In the genomic region with DNA sequence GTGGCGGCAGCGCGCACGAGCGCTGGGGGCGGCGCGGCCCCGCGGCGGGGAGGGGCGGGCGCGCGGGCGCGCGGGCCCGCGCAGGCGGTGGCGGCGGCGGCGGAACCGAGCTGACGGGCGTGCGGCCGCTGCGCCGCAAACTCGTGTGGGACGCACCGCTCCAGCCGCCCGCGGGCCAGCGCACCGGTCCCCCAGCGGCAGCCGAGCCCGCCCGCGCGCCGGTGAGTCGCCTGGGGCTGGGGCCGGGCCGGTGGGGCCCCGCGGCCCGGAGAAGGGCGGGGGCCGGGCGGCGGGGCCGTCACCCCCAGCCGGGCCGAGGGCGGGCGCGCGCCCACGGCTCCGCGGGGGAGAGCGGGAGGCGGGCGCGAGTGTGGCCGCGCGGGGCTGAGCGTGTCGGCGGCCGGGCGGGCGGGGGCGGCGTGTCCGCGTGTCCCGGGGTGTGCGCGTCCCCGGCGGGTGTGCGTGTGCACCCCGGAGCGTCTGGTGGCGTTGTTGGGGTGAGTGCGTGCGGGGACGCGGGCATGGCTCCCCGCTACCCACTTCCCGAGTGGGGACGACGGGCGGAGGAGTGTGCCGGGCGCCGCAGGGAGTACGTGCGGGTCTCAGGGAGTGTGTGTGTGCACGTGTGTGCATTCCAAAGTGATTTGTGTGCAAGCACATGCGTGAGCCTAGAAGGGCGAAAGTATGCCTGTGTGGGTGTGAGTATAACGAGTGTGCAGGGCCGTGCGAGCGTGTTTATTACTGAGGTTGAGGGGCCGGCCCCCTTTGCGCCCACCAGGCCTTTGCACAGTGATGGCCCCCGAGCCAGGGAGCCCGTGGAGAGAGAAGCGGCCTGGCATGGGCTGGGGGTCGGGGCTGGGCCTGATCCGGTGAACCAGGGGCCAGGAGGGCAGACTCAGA, we compare ENCODE assay signal across 8 cellular contexts. TPM values are rescaled to one million over a fixed set of nuclear protein-coding genes. Genes with fewer than 3 reads are reported as not detected.
DNase-seq lines count a peak whose midpoint lies in the region; ATAC-seq and TF ChIP-seq lines count a peak whose summit lies in the region.

A gene (plus strand): TSS at position 85 of the 900 bp plus-strand sequence. CDS start 44,016 bp downstream, outside the sequence.

- intact Hi-C loops in dorsolateral prefrontal cortex (cut with DNase I) = loop anchor here in 1 of 2 donors (5.0 kb wide), 1 partner anchor 36 kb away; no protein-coding TSS in a partner anchor

- no peaks in the 10 kb centered on the region for H3K36me3 ChIP-seq in CD4-positive, CD25-positive, alpha-beta regulatory T cell (ENCODE audit: control insufficient read depth, insufficient read depth, low read length)
- no peaks in the 10 kb centered on the region for H3K36me3 ChIP-seq in stomach smooth muscle (ENCODE audit: control insufficient read depth in 2 of 2, insufficient read depth in 2 of 2, low read length in 2 of 2)

- no peaks in the 10 kb centered on the region for H3K9me3 ChIP-seq in CD4-positive, CD25-positive, alpha-beta regulatory T cell (ENCODE audit: control insufficient read depth in 2 of 2, low read length in 2 of 2)
- H3K9me3 ChIP-seq in stomach smooth muscle (ENCODE audit: control insufficient read depth in 2 of 2, low read length in 2 of 2) = no peaks in the 10 kb centered on the region

- POLR2A ChIA-PET in HEK293T (lab: Yijun Ruan, JAX) (no interaction called here), WTC11 (lab: Charles Lee) (no interaction called here)

- TF ChIP-seq CTCF in WTC11 (IDR thresholded peaks at IDR 0.05) (no peak), dorsolateral prefrontal cortex (IDR thresholded peaks at IDR 0.05 in 54 of 56, conservative IDR thresholded peaks at IDR 0.05 in 2 of 56; ENCODE audit: low read depth in 1 of 56, partially characterized antibody in 56 of 56) (no peak)

- peak in 2 of 3 donors; percentile 25 to 37 for DNase-seq in CD4-positive, CD25-positive, alpha-beta regulatory T cell
- DNase-seq in HEK293T (ENCODE audit: extremely low spot score) (peak; percentile 61), WTC11 (ENCODE audit: low spot score) (no peak), dorsolateral prefrontal cortex (peak in 3 of 10 donors; percentile 24 to 70 (median 27)), lung microvascular endothelial cell (ENCODE audit: low read depth in 2 of 2) (peak; percentile 51 to 59), NCI-H146 (lab: John Stamatoyannopoulos, UW) (no peak)

- CTCF ChIA-PET in HEK293T (lab: Yijun Ruan, JAX) = no interaction called here
- CTCF ChIA-PET in WTC11 (lab: Charles Lee) = no interaction called here

- H3K4me1 ChIP-seq in CD4-positive, CD25-positive, alpha-beta regulatory T cell (ENCODE audit: control insufficient read depth, insufficient read depth, low read length, poor library complexity, severe bottlenecking) = peaks cover 17% of the 10 kb centered on the region
- peaks cover 33% of the 10 kb centered on the region for H3K4me1 ChIP-seq in stomach smooth muscle (ENCODE audit: control insufficient read depth, insufficient read depth, low read length)

- H3K9me3 Mint-ChIP-seq in CD4-positive, CD25-positive, alpha-beta regulatory T cell = peaks cover 0 to 2% (median 0%) of the 10 kb centered on the region in 7 donors
- no peaks in the 10 kb centered on the region for H3K9me3 Mint-ChIP-seq in WTC11

- no peaks in the 10 kb centered on the region for H3K27me3 ChIP-seq in CD4-positive, CD25-positive, alpha-beta regulatory T cell (ENCODE audit: control insufficient read depth, insufficient read depth, low read length)
- H3K27me3 ChIP-seq in dorsolateral prefrontal cortex (no peaks in the 10 kb centered on the region), stomach smooth muscle (ENCODE audit: control insufficient read depth in 1 of 2, insufficient read depth in 2 of 2, low read length in 2 of 2) (no peaks in the 10 kb centered on the region)

- ATAC-seq in CD4-positive, CD25-positive, alpha-beta regulatory T cell (ENCODE audit: low read depth in 2 of 2) = peak; percentile 54 to 57
- no peak; the same call in 1 of the 2 replicates for ATAC-seq in WTC11
- no peak for ATAC-seq in HG03097 (IDR thresholded peaks at IDR 0.05; ENCODE audit: low FRiP score, unreplicated experiment)

- peaks cover 23% of the 10 kb centered on the region for H3K27me3 Mint-ChIP-seq in CD4-positive, CD25-positive, alpha-beta regulatory T cell
- peaks cover 2% of the 10 kb centered on the region; the same call in 1 of the 2 replicates for H3K27me3 Mint-ChIP-seq in WTC11 (ENCODE audit: low read depth)

- peak within 1 kb of the TSS; percentile 64 for H3K4me3 ChIP-seq in CD4-positive, CD25-positive, alpha-beta regulatory T cell (ENCODE audit: low read depth, low read length)
- H3K4me3 ChIP-seq in dorsolateral prefrontal cortex (peak within 1 kb of the TSS; percentile 59 to 91 (median 75)), stomach smooth muscle (ENCODE audit: low read length in 2 of 2) (peak within 1 kb of the TSS; percentile 78 to 86)

- H3K4me1 Mint-ChIP-seq in CD4-positive, CD25-positive, alpha-beta regulatory T cell = peaks cover 10 to 44% (median 23%) of the 10 kb centered on the region in 4 donors
- peaks cover 52% of the 10 kb centered on the region for H3K4me1 Mint-ChIP-seq in WTC11

- peak within 1 kb of the TSS in 2 of 3 donors; percentile 83 to 90 for H3K27ac Mint-ChIP-seq in CD4-positive, CD25-positive, alpha-beta regulatory T cell
- H3K27ac Mint-ChIP-seq in WTC11 = peak within 1 kb of the TSS; percentile 83

- H3K4me3 Mint-ChIP-seq in CD4-positive, CD25-positive, alpha-beta regulatory T cell = peak within 1 kb of the TSS; percentile 92 to 95 (median 93)
- H3K4me3 Mint-ChIP-seq in WTC11 = peak within 1 kb of the TSS; percentile 87

- H3K36me3 Mint-ChIP-seq in CD4-positive, CD25-positive, alpha-beta regulatory T cell = no peaks in the 10 kb centered on the region
- H3K36me3 Mint-ChIP-seq in WTC11 = no peaks in the 10 kb centered on the region

- H3K9ac ChIP-seq in stomach smooth muscle (ENCODE audit: low read length in 2 of 2) = peak within 1 kb of the TSS; percentile 80 to 81

- no peak within 1 kb of the TSS for H3K27ac ChIP-seq in CD4-positive, CD25-positive, alpha-beta regulatory T cell (ENCODE audit: insufficient read depth, low read length, poor library complexity, severe bottlenecking)
- peak within 1 kb of the TSS in 58 of 59 donors; percentile 0 to 95 (median 80) for H3K27ac ChIP-seq in dorsolateral prefrontal cortex
- peak within 1 kb of the TSS; percentile 83 for H3K27ac ChIP-seq in stomach smooth muscle (ENCODE audit: low read length)

TF ChIP-seq in HEK293T, 16 proteins besides CTCF, POLR2A, EP300 and RAD21:
- TF ChIP-seq TARDBP (IDR thresholded peaks at IDR 0.05) = 0 out of 2 replicates have a peak, but pooled peaks have one; percentile 31
- TF ChIP-seq SUZ12 (IDR thresholded peaks at IDR 0.05) = no peak

TF ChIP-seq in WTC11, 78 proteins besides CTCF, POLR2A, EP300 and RAD21 (continues in another document):
- TF ChIP-seq, protein P1, sequence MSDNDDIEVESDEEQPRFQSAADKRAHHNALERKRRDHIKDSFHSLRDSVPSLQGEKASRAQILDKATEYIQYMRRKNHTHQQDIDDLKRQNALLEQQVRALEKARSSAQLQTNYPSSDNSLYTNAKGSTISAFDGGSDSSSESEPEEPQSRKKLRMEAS (CRISPR knock-in tag; IDR thresholded peaks at IDR 0.05) = no peak
- TF ChIP-seq, protein P2, sequence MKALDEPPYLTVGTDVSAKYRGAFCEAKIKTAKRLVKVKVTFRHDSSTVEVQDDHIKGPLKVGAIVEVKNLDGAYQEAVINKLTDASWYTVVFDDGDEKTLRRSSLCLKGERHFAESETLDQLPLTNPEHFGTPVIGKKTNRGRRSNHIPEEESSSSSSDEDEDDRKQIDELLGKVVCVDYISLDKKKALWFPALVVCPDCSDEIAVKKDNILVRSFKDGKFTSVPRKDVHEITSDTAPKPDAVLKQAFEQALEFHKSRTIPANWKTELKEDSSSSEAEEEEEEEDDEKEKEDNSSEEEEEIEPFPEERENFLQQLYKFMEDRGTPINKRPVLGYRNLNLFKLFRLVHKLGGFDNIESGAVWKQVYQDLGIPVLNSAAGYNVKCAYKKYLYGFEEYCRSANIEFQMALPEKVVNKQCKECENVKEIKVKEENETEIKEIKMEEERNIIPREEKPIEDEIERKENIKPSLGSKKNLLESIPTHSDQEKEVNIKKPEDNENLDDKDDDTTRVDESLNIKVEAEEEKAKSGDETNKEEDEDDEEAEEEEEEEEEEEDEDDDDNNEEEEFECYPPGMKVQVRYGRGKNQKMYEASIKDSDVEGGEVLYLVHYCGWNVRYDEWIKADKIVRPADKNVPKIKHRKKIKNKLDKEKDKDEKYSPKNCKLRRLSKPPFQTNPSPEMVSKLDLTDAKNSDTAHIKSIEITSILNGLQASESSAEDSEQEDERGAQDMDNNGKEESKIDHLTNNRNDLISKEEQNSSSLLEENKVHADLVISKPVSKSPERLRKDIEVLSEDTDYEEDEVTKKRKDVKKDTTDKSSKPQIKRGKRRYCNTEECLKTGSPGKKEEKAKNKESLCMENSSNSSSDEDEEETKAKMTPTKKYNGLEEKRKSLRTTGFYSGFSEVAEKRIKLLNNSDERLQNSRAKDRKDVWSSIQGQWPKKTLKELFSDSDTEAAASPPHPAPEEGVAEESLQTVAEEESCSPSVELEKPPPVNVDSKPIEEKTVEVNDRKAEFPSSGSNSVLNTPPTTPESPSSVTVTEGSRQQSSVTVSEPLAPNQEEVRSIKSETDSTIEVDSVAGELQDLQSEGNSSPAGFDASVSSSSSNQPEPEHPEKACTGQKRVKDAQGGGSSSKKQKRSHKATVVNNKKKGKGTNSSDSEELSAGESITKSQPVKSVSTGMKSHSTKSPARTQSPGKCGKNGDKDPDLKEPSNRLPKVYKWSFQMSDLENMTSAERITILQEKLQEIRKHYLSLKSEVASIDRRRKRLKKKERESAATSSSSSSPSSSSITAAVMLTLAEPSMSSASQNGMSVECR (CRISPR knock-in tag; IDR thresholded peaks at IDR 0.05; ENCODE audit: borderline replicate concordance) = 0 out of 2 replicates have a peak, but pooled peaks have one; percentile 24
- TF ChIP-seq, protein P3, sequence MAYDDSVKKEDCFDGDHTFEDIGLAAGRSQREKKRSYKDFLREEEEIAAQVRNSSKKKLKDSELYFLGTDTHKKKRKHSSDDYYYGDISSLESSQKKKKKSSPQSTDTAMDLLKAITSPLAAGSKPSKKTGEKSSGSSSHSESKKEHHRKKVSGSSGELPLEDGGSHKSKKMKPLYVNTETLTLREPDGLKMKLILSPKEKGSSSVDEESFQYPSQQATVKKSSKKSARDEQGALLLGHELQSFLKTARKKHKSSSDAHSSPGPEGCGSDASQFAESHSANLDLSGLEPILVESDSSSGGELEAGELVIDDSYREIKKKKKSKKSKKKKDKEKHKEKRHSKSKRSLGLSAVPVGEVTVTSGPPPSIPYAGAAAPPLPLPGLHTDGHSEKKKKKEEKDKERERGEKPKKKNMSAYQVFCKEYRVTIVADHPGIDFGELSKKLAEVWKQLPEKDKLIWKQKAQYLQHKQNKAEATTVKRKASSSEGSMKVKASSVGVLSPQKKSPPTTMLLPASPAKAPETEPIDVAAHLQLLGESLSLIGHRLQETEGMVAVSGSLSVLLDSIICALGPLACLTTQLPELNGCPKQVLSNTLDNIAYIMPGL (CRISPR knock-in tag; IDR thresholded peaks at IDR 0.05) = 0 out of 2 replicates have a peak, but pooled peaks have one; percentile 16

RNA-seq across cellular contexts. Expression of the gene that starts here (rescaled TPM):
- total RNA-seq in CD4-positive, CD25-positive, alpha-beta regulatory T cell = 17.0 TPM
- 1 to 10 TPM; 3.5 to 6.6 (median 3.7) TPM for polyA plus RNA-seq in CD4-positive, CD25-positive, alpha-beta regulatory T cell
- total RNA-seq in WTC11 (2021) (19.2 to 23.0 TPM (median 21.4 TPM) in 3 replicates), dorsolateral prefrontal cortex (100 to 1,000 TPM in 3 of 120 experiments, 10 to 100 TPM in 117; 31.2 to 112 (median 51.6) TPM), lung microvascular endothelial cell (14.6 and 20.6 TPM in 2 replicates)

Comparison
In these comparisons a context has a peak if more than half of its experiments do, and no peak if none do; other contexts are left out.
1. ATAC-seq: peak in CD4-positive, CD25-positive, alpha-beta regulatory T cell (2 of 2); none in WTC11 (single experiment) and HG03097 (single experiment).
2. DNase-seq: peak in CD4-positive, CD25-positive, alpha-beta regulatory T cell (2 of 3), HEK293T (single experiment) and lung microvascular endothelial cell (2 of 2); none in WTC11 (single experiment) and NCI-H146 (single experiment).
3. Peak in every context shown above with its lines, with median percentiles within 50 percentile points of each other: H3K4me3 ChIP-seq.